ENCODE assay signal across 18 cellular contexts in the genomic region with DNA sequence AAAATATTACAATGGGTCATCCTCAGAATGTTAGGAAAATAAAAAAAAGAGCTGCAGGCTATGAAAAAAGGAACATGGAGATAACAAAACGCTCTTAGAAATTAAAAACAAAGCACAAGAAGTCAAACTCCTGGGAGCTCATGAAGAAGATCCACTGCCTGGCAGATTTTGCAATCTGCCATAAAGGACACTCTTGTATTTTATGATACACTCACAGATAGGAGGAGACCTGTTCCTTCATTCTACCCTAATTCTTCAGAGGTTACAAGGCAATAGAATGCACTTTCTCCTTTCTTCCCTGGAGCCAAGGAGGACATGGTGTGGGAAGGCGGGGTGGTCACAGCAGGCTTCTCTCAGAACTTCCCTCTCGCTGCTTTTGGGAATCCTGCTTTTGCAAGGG. TPM values are rescaled to one million over a fixed set of nuclear protein-coding genes. Genes with fewer than 3 reads are reported as not detected.
"Had no signal": no experiment of that assay in that cellular context is flagged by ENCODE, and none has a peak within 500 bp of the region (broad histone marks: within the 10 kb centered on the region; RNA-seq: fewer than 3 reads in every experiment).

No MANE protein-coding gene starts in this region.

- H3K36me3 Mint-ChIP-seq: naive thymus-derived CD4-positive, alpha-beta T cell had no signal

- H3K79me2 ChIP-seq: parathyroid adenoma had no signal

- H2AFZ ChIP-seq: parathyroid adenoma had no signal

- H3K27me3 ChIP-seq: gastrocnemius medialis, right lobe of liver, spleen, thyroid gland, vagina had no signal

- H3K36me3 ChIP-seq: gastrocnemius medialis, prostate gland, right lobe of liver, spleen, thyroid gland had no signal

- H3K9me3 Mint-ChIP-seq: dendritic cell treated with granulocyte-macrophage colony-stimulating factor and Interleukin-4, amounts not matched to agents 40 ng/mL and 50 ng/mL, for 4 days; endodermal cell; naive thymus-derived CD4-positive, alpha-beta T cell; type B pancreatic cell had no signal

- H3K9ac ChIP-seq: parathyroid adenoma had no signal

- H3K27me3 Mint-ChIP-seq: dendritic cell treated with granulocyte-macrophage colony-stimulating factor and Interleukin-4, amounts not matched to agents 40 ng/mL and 50 ng/mL, for 4 days; type B pancreatic cell had no signal

- DNase-seq: central memory CD4-positive, alpha-beta T cell; gastrocnemius medialis; islet precursor cell; mammary epithelial cell; naive thymus-derived CD4-positive, alpha-beta T cell; retina; right lobe of liver; spleen; stimulated activated CD4-positive, alpha-beta T cell treated with anti-CD3 and anti-CD28 coated beads, Interleukin-2, amount 100 ng/mL, for 24 hours; stimulated activated naive CD4-positive, alpha-beta T cell treated with Interleukin-2 at 50 U/mL for 16 hours; thyroid gland had no signal

- ATAC-seq: gastrocnemius medialis; left lobe of liver; naive thymus-derived CD4-positive, alpha-beta T cell had no signal

- H3K4me3 Mint-ChIP-seq: dendritic cell treated with granulocyte-macrophage colony-stimulating factor and Interleukin-4, amounts not matched to agents 40 ng/mL and 50 ng/mL, for 4 days; endodermal cell; naive thymus-derived CD4-positive, alpha-beta T cell; type B pancreatic cell had no signal

- H3K4me1 ChIP-seq: gastrocnemius medialis, parathyroid adenoma, prostate gland, right lobe of liver, spleen, thyroid gland had no signal

- H3K27ac ChIP-seq: gastrocnemius medialis, parathyroid adenoma, right lobe of liver, spleen, thyroid gland had no signal

- H3K27ac Mint-ChIP-seq: dendritic cell treated with granulocyte-macrophage colony-stimulating factor and Interleukin-4, amounts not matched to agents 40 ng/mL and 50 ng/mL, for 4 days; endodermal cell; type B pancreatic cell had no signal

- H3K4me3 ChIP-seq: gastrocnemius medialis, prostate gland, right lobe of liver, spleen, thyroid gland, vagina had no signal

- H3K9me3 ChIP-seq: gastrocnemius medialis, prostate gland, right lobe of liver, spleen, thyroid gland, vagina had no signal

RNA-seq across cellular contexts. Expression of a gene that starts 45.0 kb away (rescaled TPM):
- polyA plus RNA-seq: naive thymus-derived CD4-positive, alpha-beta T cell had no signal
